In the genomic region with DNA sequence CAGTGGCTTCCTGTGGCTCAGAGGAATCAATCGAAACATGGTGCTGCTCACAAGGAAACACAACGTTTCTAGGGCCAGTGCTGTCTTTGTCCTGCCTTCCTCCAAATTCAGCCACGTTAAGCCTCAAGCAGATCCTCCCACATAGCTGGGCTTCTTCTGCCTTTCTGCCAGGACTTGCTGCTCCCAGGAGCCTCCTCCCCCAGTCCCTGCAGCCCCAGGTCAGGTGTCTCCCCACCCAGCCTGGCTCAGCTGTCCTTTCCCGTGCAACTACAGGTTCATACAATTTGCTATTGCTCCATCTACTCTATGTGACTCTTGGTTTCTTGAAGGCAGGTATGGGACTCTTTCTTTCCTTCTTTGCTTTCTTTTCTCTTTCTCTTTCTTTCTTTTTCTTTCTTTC, we compare ENCODE assay signal across 1 cellular context.
TF ChIP-seq lines count a peak whose summit lies in the region.

No MANE protein-coding gene starts in this region.

TF ChIP-seq in K562, 482 proteins besides CTCF, POLR2A, EP300 and RAD21:
- TF ChIP-seq ZNF407 (IDR thresholded peaks at IDR 0.05; ENCODE audit: low read depth) (no peak), MLX (CRISPR knock-in tag; conservative IDR thresholded peaks at IDR 0.05) (no peak), PCBP1 (IDR thresholded peaks at IDR 0.05; ENCODE audit: low read depth, low read length, poor library complexity, severe bottlenecking) (no peak), NFIC (IDR thresholded peaks at IDR 0.05) (no peak), ZNF174 (CRISPR knock-in tag; IDR thresholded peaks at IDR 0.05) (no peak), TBP (optimal IDR thresholded peaks at IDR 0.05; ENCODE audit: low read depth, low read length) (no peak)
- TF ChIP-seq, protein P1, sequence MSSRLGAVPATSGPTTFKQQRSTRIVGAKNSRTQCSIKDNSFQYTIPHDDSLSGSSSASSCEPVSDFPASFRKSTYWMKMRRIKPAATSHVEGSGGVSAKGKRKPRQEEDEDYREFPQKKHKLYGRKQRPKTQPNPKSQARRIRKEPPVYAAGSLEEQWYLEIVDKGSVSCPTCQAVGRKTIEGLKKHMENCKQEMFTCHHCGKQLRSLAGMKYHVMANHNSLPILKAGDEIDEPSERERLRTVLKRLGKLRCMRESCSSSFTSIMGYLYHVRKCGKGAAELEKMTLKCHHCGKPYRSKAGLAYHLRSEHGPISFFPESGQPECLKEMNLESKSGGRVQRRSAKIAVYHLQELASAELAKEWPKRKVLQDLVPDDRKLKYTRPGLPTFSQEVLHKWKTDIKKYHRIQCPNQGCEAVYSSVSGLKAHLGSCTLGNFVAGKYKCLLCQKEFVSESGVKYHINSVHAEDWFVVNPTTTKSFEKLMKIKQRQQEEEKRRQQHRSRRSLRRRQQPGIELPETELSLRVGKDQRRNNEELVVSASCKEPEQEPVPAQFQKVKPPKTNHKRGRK (tag; IDR thresholded peaks at IDR 0.05) = peak; percentile 71; the same call in 1 of the 2 replicates
